Comparison of ENCODE assay signal across 8 cellular contexts in genomic region chr17:7685533-7686220, GRCh38. TPM values are rescaled to one million over a fixed set of nuclear protein-coding genes. Genes with fewer than 3 reads are reported as not detected.
DNase-seq lines count a peak whose midpoint lies in the region; ATAC-seq and TF ChIP-seq lines count a peak whose summit lies in the region.

No MANE protein-coding gene starts in this region.

- TF ChIP-seq CTCF in GM12875 (IDR thresholded peaks at IDR 0.05; ENCODE audit: borderline replicate concordance, insufficient read depth, low read depth, low read length): no peak
- no peak for TF ChIP-seq CTCF in astrocyte of the cerebellum (IDR thresholded peaks at IDR 0.05; ENCODE audit: low read depth, low read length, missing control alignments)

- peak; percentile 91 for DNase-seq in NCI-H146 (lab: John Stamatoyannopoulos, UW)
- DNase-seq in T-helper 9 cell: peak; percentile 81
- DNase-seq in astrocyte of the cerebellum (ENCODE audit: low read depth): peak; percentile 82
- DNase-seq in hepatic stellate cell (ENCODE audit: low spot score): peak; percentile 91
- peak; percentile 84 for DNase-seq in renal cortical epithelial cell (ENCODE audit: low read depth)
- DNase-seq in DMS114 treated with DMSO at 0.1 percent for 48 hours (lab: John Stamatoyannopoulos, UW; ENCODE audit: unreplicated experiment): no peak

- H3K4me3 ChIP-seq in GM12875 (ENCODE audit: low read depth, low read length): peak overlapping the region; percentile 84
- peak overlapping the region; percentile 59 for H3K4me3 ChIP-seq in astrocyte of the cerebellum (ENCODE audit: low read depth, low read length)

- peak; percentile 51 for ATAC-seq in HG02763 (IDR thresholded peaks at IDR 0.05; ENCODE audit: unreplicated experiment)

- in situ Hi-C loops in astrocyte of the cerebellum (cut with HindIII; ENCODE audit: low sequenced_read_pairs): no loop called here

RNA-seq across cellular contexts. Expression of gene TP53, which starts 1.6 kb away (rescaled TPM):
- 29.3 and 53.8 TPM in 2 replicates for total RNA-seq in renal cortical epithelial cell

RNA-seq across cellular contexts. Expression of gene WRAP53, which starts 2.6 kb away (rescaled TPM):
- 6.2 and 9.2 TPM in 2 replicates for total RNA-seq in renal cortical epithelial cell

RNA-seq across cellular contexts. Expression of gene EFNB3, which starts 19.3 kb away (rescaled TPM):
- 0.69 and 2.9 TPM in 2 replicates for total RNA-seq in renal cortical epithelial cell

RNA-seq across cellular contexts. Expression of gene DNAH2, which starts 31.9 kb away (rescaled TPM):
- 0.15 TPM in 1 of 2 replicates, not detected in the other for total RNA-seq in renal cortical epithelial cell

RNA-seq across cellular contexts. Expression of gene ATP1B2, which starts 35.0 kb away (rescaled TPM):
- total RNA-seq in renal cortical epithelial cell: 0.30 TPM in 1 of 2 replicates, not detected in the other
